ENCODE assay signal across 18 cellular contexts in the genomic region with DNA sequence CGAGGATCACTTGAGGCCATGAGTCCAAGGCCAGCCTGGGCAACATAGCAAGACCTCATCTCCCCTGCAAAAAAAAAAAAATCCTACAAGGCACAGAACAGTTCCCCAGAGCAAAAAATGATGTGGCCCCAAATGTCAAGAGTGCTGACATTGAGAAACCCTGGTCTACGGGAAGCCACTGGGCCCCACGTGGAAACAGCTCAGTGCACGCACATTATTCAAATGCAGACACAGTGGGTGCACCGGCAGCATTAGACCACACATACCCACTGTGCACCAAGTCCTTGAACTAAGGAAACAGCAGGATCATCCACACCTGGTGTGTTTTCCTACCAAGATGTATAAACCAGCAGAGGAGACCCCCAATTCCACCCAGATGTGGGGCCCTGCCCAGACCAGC. TPM values are rescaled to one million over a fixed set of nuclear protein-coding genes. Genes with fewer than 3 reads are reported as not detected.
DNase-seq lines count a peak whose midpoint lies in the region; ATAC-seq and TF ChIP-seq lines count a peak whose summit lies in the region.
"Had no signal": no experiment of that assay in that cellular context is flagged by ENCODE, and none has a peak within 500 bp of the region (broad histone marks: within the 10 kb centered on the region; RNA-seq: fewer than 3 reads in every experiment).

No MANE protein-coding gene starts in this region.

- 87% methylated on average over 5 of the region's 5 CpGs for WGBS in mesenchymal stem cell

- H3K27ac ChIP-seq in mesenchymal stem cell (ENCODE audit: low read length, poor library complexity, severe bottlenecking) = no peak overlapping the region
- H3K27ac ChIP-seq: BLaER1, C4-2B, GM23248 had no signal

- peaks cover 4% of the 10 kb centered on the region for H3K4me1 ChIP-seq in mesenchymal stem cell (ENCODE audit: control insufficient read depth, insufficient read depth, low read depth, low read length)
- H3K4me1 ChIP-seq: Caco-2 had no signal

- H3K79me1 ChIP-seq in mesenchymal stem cell (replicated peaks; ENCODE audit: low read length, poor library complexity, severe bottlenecking) = no peaks in the 10 kb centered on the region

- no peaks in the 10 kb centered on the region for H3K9me3 Mint-ChIP-seq in stimulated activated naive B cell treated with anti-CD40 and anti-IgM and Interleukin-4, amounts not matched to agents 10 μg/mL and 1 μg/mL and 100 μg/mL, for 72 hours
- no peaks in the 10 kb centered on the region for H3K9me3 Mint-ChIP-seq in progenitor cell of endocrine pancreas (ENCODE audit: low read depth)
- H3K9me3 Mint-ChIP-seq: CD4-positive, CD25-positive, alpha-beta regulatory T cell; CD8-positive, alpha-beta T cell; H9 had no signal

- in situ Hi-C loops in GM13977 (cut with MboI; ENCODE audit: low pct_unique_long_range_greater_than_20kb, low sequenced_read_pairs, unreplicated experiment) = loop anchor here (5.0 kb wide), 1 partner anchor 149 kb away; no protein-coding TSS in a partner anchor

- no peak overlapping the region for H3K27ac Mint-ChIP-seq in stimulated activated naive B cell treated with anti-CD40 and anti-IgM and Interleukin-4, amounts not matched to agents 10 μg/mL and 1 μg/mL and 100 μg/mL, for 72 hours
- H3K27ac Mint-ChIP-seq in progenitor cell of endocrine pancreas = no peak overlapping the region
- H3K27ac Mint-ChIP-seq: CD4-positive, CD25-positive, alpha-beta regulatory T cell; CD8-positive, alpha-beta T cell; H9 had no signal

- H3K36me3 Mint-ChIP-seq in stimulated activated naive B cell treated with anti-CD40 and anti-IgM and Interleukin-4, amounts not matched to agents 10 μg/mL and 1 μg/mL and 100 μg/mL, for 72 hours = no peaks in the 10 kb centered on the region
- H3K36me3 Mint-ChIP-seq in progenitor cell of endocrine pancreas (ENCODE audit: insufficient read depth) = no peaks in the 10 kb centered on the region
- H3K36me3 Mint-ChIP-seq: CD4-positive, CD25-positive, alpha-beta regulatory T cell; CD8-positive, alpha-beta T cell had no signal

- H3K14ac ChIP-seq in mesenchymal stem cell (ENCODE audit: low read length in 2 of 2) = no peak overlapping the region

- no peak overlapping the region for H3K9ac ChIP-seq in mesenchymal stem cell (ENCODE audit: low read length)
- H3K9ac ChIP-seq: BLaER1, GM23248 had no signal

- no peak overlapping the region for H2BK120ac ChIP-seq in mesenchymal stem cell (ENCODE audit: low read depth, low read length)

- no peak overlapping the region for H3K4ac ChIP-seq in mesenchymal stem cell (ENCODE audit: low read depth in 1 of 2, low read length in 2 of 2)

- H4K91ac ChIP-seq in mesenchymal stem cell (ENCODE audit: low read length) = no peak overlapping the region

- peak; percentile 17 for DNase-seq in GM13977 (ENCODE audit: low spot score)
- peak; percentile 17 for DNase-seq in MV-4-11 (lab: John Stamatoyannopoulos, UW)
- no peak for DNase-seq in mesenchymal stem cell
- DNase-seq in stimulated activated naive B cell treated with anti-CD40 and anti-IgM and Interleukin-4, amounts not matched to agents 10 μg/mL and 1 μg/mL and 100 μg/mL, for 72 hours = no peak
- no peak for DNase-seq in NCI-H446 (lab: John Stamatoyannopoulos, UW)
- no peak for DNase-seq in activated CD4-positive, alpha-beta T cell treated with anti-CD3 and anti-CD28 coated beads for 4 hours
- DNase-seq in progenitor cell of endocrine pancreas (ENCODE audit: low spot score, unreplicated experiment) = no peak
- DNase-seq: Caco-2; CD4-positive, CD25-positive, alpha-beta regulatory T cell; CD8-positive, alpha-beta T cell; DMS153; DND-41; GM23248; H9 had no signal

- no peak overlapping the region for H3K18ac ChIP-seq in mesenchymal stem cell (ENCODE audit: low read depth in 1 of 2, low read length in 2 of 2)

- H3K27me3 ChIP-seq in mesenchymal stem cell (ENCODE audit: control insufficient read depth in 1 of 2, insufficient read depth in 1 of 2, low read length in 2 of 2) = peaks cover 19 to 57% of the 10 kb centered on the region in 2 experiments
- H3K27me3 ChIP-seq: BLaER1 had no signal

- no peaks in the 10 kb centered on the region for H3K36me3 ChIP-seq in mesenchymal stem cell (ENCODE audit: control insufficient read depth in 1 of 2, insufficient read depth in 2 of 2, low read depth in 1 of 2, low read length in 2 of 2)
- H3K36me3 ChIP-seq: BLaER1 had no signal

- no peak overlapping the region for H3K4me3 Mint-ChIP-seq in stimulated activated naive B cell treated with anti-CD40 and anti-IgM and Interleukin-4, amounts not matched to agents 10 μg/mL and 1 μg/mL and 100 μg/mL, for 72 hours
- H3K4me3 Mint-ChIP-seq in progenitor cell of endocrine pancreas (ENCODE audit: low read depth) = no peak overlapping the region
- H3K4me3 Mint-ChIP-seq: CD4-positive, CD25-positive, alpha-beta regulatory T cell; CD8-positive, alpha-beta T cell had no signal

- no peak overlapping the region for H2BK5ac ChIP-seq in mesenchymal stem cell (ENCODE audit: low read depth, low read length, poor library complexity, severe bottlenecking)

- H3K23ac ChIP-seq in mesenchymal stem cell (ENCODE audit: low read length in 2 of 2) = no peak overlapping the region

- TF ChIP-seq CTCF in GM13977 (IDR thresholded peaks at IDR 0.05; ENCODE audit: extremely low read depth, insufficient read depth, missing control alignments) = no peak
- TF ChIP-seq CTCF in progenitor cell of endocrine pancreas (IDR thresholded peaks at IDR 0.05; ENCODE audit: unreplicated experiment) = no peak

- H2AK5ac ChIP-seq in mesenchymal stem cell (ENCODE audit: low read length, severe bottlenecking) = no peak overlapping the region

- peak; percentile 55 to 64 for ATAC-seq in stimulated activated naive B cell treated with anti-CD40 and anti-IgM and Interleukin-4, amounts not matched to agents 10 μg/mL and 1 μg/mL and 100 μg/mL, for 72 hours (replicated peaks)
- no peak for ATAC-seq in HG03139 (IDR thresholded peaks at IDR 0.05; ENCODE audit: unreplicated experiment)
- ATAC-seq: CD8-positive, alpha-beta T cell; HCT116 had no signal

- no peak overlapping the region for H2AFZ ChIP-seq in mesenchymal stem cell (ENCODE audit: low read depth, low read length)
- H2AFZ ChIP-seq: GM23248 had no signal

- no peak overlapping the region for H4K8ac ChIP-seq in mesenchymal stem cell (ENCODE audit: low read length)

- no peaks in the 10 kb centered on the region for H3K9me3 ChIP-seq in mesenchymal stem cell (ENCODE audit: control insufficient read depth, low read length)
- H3K9me3 ChIP-seq: BLaER1, Caco-2 had no signal

- peak overlapping the region; percentile 16 for H2BK15ac ChIP-seq in mesenchymal stem cell (ENCODE audit: low read depth, poor library complexity, severe bottlenecking)

- H3K4me1 Mint-ChIP-seq in stimulated activated naive B cell treated with anti-CD40 and anti-IgM and Interleukin-4, amounts not matched to agents 10 μg/mL and 1 μg/mL and 100 μg/mL, for 72 hours = peaks cover 10 to 14% of the 10 kb centered on the region in 2 donors
- peaks cover 1% of the 10 kb centered on the region for H3K4me1 Mint-ChIP-seq in progenitor cell of endocrine pancreas (ENCODE audit: low read depth)

- H3K4me3 ChIP-seq in mesenchymal stem cell (ENCODE audit: insufficient read depth in 1 of 2, low read depth in 1 of 2, low read length in 2 of 2) = no peak overlapping the region
- H3K4me3 ChIP-seq: BLaER1, GM23248 had no signal

- H2BK12ac ChIP-seq in mesenchymal stem cell (ENCODE audit: low read length in 2 of 2) = no peak overlapping the region

- H3K4me2 ChIP-seq in mesenchymal stem cell (ENCODE audit: low read length, poor library complexity, severe bottlenecking) = no peak overlapping the region

- no peaks in the 10 kb centered on the region for H3K27me3 Mint-ChIP-seq in stimulated activated naive B cell treated with anti-CD40 and anti-IgM and Interleukin-4, amounts not matched to agents 10 μg/mL and 1 μg/mL and 100 μg/mL, for 72 hours
- H3K27me3 Mint-ChIP-seq in progenitor cell of endocrine pancreas = peaks cover 11% of the 10 kb centered on the region
- H3K27me3 Mint-ChIP-seq: CD4-positive, CD25-positive, alpha-beta regulatory T cell had no signal

RNA-seq across cellular contexts. Expression of a gene that starts 35.0 kb away (rescaled TPM):
- polyA plus RNA-seq in mesenchymal stem cell (2013, experiment 1 of 2) = 48.9 TPM
- polyA plus RNA-seq in mesenchymal stem cell (2013, experiment 2 of 2) = 49.7 TPM
- total RNA-seq in progenitor cell of endocrine pancreas = 0.96 and 1.0 TPM in 2 replicates

Comparison
In these comparisons a context has a peak if more than half of its experiments do, and no peak if none do; other contexts are left out.
1. DNase-seq: peak in GM13977 (single experiment) and MV-4-11 (single experiment); none in mesenchymal stem cell (single experiment), stimulated activated naive B cell treated with anti-CD40 and anti-IgM and Interleukin-4, amounts not matched to agents 10 μg/mL and 1 μg/mL and 100 μg/mL, for 72 hours (single experiment), NCI-H446 (0 of 2), activated CD4-positive, alpha-beta T cell treated with anti-CD3 and anti-CD28 coated beads for 4 hours (0 of 2) and progenitor cell of endocrine pancreas (single experiment).